In the genomic region with DNA sequence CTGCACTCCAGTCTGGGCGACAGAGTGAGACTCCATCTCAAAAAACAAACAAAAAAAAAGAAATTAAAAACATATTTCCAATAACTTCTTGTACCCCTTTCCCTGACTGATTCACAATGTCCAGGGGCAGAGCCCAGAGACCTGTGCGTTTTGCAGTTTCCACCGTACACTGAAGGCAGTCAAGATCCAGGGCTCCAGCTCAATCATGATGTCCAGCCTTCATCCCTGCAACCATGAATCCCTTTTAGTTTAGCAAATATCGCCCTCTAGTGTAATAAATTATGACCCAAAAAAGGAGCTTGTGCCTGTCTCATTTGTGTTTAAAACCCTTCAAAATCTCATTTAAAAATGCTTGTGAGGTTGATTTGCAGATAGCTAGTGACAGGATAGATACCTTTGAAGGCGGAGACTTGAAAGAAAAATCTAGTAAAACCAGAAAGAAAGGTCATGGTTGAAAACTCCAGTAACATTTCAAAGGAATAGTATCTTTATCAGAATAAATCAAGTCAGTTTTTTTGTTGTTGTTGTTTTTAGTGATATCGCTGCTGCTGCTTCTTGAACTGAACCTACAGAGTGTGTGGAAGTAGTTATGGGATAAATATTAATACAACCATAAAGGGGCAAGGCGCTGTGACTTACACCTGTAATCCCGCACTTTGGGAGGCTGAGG, we compare ENCODE assay signal across 8 cellular contexts. TPM values are rescaled to one million over a fixed set of nuclear protein-coding genes. Genes with fewer than 3 reads are reported as not detected.
DNase-seq lines count a peak whose midpoint lies in the region; ATAC-seq and TF ChIP-seq lines count a peak whose summit lies in the region.

No MANE protein-coding gene starts in this region.

- no peaks in the 10 kb centered on the region for H3K9me3 Mint-ChIP-seq in activated T-cell treated with anti-CD3 and anti-CD28 coated beads, Interleukin-2, amount 50 U/mL, for 72 hours

- peaks cover 6% of the 10 kb centered on the region; the same call in 1 of the 2 replicates for H4K20me1 ChIP-seq in OCI-LY7 (ENCODE audit: insufficient read depth, low read length)

- no peak for ATAC-seq in activated T-cell treated with anti-CD3 and anti-CD28 coated beads, Interleukin-2, amount 50 U/mL, for 72 hours (replicated peaks in 1 of 2)
- ATAC-seq in mucosa of descending colon (no peak), GM21576 (IDR thresholded peaks at IDR 0.05; ENCODE audit: unreplicated experiment) (no peak), GM19467 (IDR thresholded peaks at IDR 0.05; ENCODE audit: unreplicated experiment) (no peak)

- H3K4me1 ChIP-seq in OCI-LY7 (ENCODE audit: insufficient read depth, low read length, poor library complexity, severe bottlenecking) (peaks cover 37% of the 10 kb centered on the region), mucosa of descending colon (ENCODE audit: low read depth) (peaks cover 8% of the 10 kb centered on the region)

- intact Hi-C loops in OCI-LY7 (cut with micrococcal nuclease; ENCODE audit: unreplicated experiment), result loop anchor here (1.0 to 5.0 kb wide), 4 partner anchors 70 to 216 kb away; a partner anchor contains a TSS
- intact Hi-C loops in mucosa of descending colon (cut with DNase I, micrococcal nuclease), result loop anchor here (2.0 to 10.0 kb wide), 4 partner anchors 69 to 219 kb away; a partner anchor contains a TSS

- no peak overlapping the region for H3K27ac ChIP-seq in OCI-LY7 (ENCODE audit: low read depth, low read length, poor library complexity, severe bottlenecking)

- peaks cover 10% of the 10 kb centered on the region for H3K79me2 ChIP-seq in OCI-LY7 (ENCODE audit: insufficient read depth, low read depth, low read length)

- no peak overlapping the region for H3K4me3 Mint-ChIP-seq in activated T-cell treated with anti-CD3 and anti-CD28 coated beads, Interleukin-2, amount 50 U/mL, for 72 hours

- peak in 1 of 2 donors; percentile 25 for DNase-seq in activated T-cell treated with anti-CD3 and anti-CD28 coated beads, Interleukin-2, amount 50 U/mL, for 72 hours
- DNase-seq in activated T-cell treated with anti-CD3 and anti-CD28 coated beads for 4 hours (no peak), OCI-LY7 (ENCODE audit: low spot score) (peak; percentile 87), choroid plexus epithelial cell (ENCODE audit: low read depth) (peak; percentile 87), mucosa of descending colon (peak in 1 of 3 donors; percentile 42)

- H2AFZ ChIP-seq in OCI-LY7 (ENCODE audit: low read length), result no peak overlapping the region

- peaks cover 23% of the 10 kb centered on the region for H3K4me1 Mint-ChIP-seq in activated T-cell treated with anti-CD3 and anti-CD28 coated beads, Interleukin-2, amount 50 U/mL, for 72 hours (ENCODE audit: low read depth)

- H3K9me3 ChIP-seq in OCI-LY7 (ENCODE audit: low read length) (no peaks in the 10 kb centered on the region), mucosa of descending colon (no peaks in the 10 kb centered on the region)

- no TSS peak for BruUV-seq in OCI-LY7 (replicated peaks; lab: Mats Ljungman, UMichigan)

- H3K36me3 Mint-ChIP-seq in activated T-cell treated with anti-CD3 and anti-CD28 coated beads, Interleukin-2, amount 50 U/mL, for 72 hours (ENCODE audit: insufficient read depth in 2 of 2), result peaks cover 0 to 4% of the 10 kb centered on the region in 2 donors

- no peaks in the 10 kb centered on the region for H3K27me3 Mint-ChIP-seq in activated T-cell treated with anti-CD3 and anti-CD28 coated beads, Interleukin-2, amount 50 U/mL, for 72 hours (ENCODE audit: low read depth)

- H3K4me2 ChIP-seq in OCI-LY7 (ENCODE audit: low read length), result no peak overlapping the region

- H3K9me2 ChIP-seq in OCI-LY7 (ENCODE audit: insufficient read depth, low read length), result no peaks in the 10 kb centered on the region

- H3K36me3 ChIP-seq in OCI-LY7 (ENCODE audit: insufficient read depth, low read length), result no peaks in the 10 kb centered on the region
- no peaks in the 10 kb centered on the region for H3K36me3 ChIP-seq in mucosa of descending colon (ENCODE audit: low read depth)

- H3K4me3 ChIP-seq in OCI-LY7 (ENCODE audit: low read depth, low read length, poor library complexity, severe bottlenecking) (no peak overlapping the region), choroid plexus epithelial cell (ENCODE audit: low read depth, low read length) (no peak overlapping the region), mucosa of descending colon (no peak overlapping the region)

- POLR2A ChIA-PET in OCI-LY7 (lab: Charles Lee), result interaction anchor here (0.7 to 5.5 kb wide), 12 partner anchors 12 to 169 kb away, joined by 3 to 48 read pairs (median 4); a partner anchor contains a TSS

- TF ChIP-seq CTCF in LNCAP (IDR thresholded peaks at IDR 0.05), result peak; percentile 65
- peak; percentile 91 for TF ChIP-seq CTCF in OCI-LY7 (conservative IDR thresholded peaks at IDR 0.05; ENCODE audit: low read length)
- peak; percentile 70 for TF ChIP-seq CTCF in choroid plexus epithelial cell (conservative IDR thresholded peaks at IDR 0.05; ENCODE audit: low read depth, low read length)
- TF ChIP-seq CTCF in mucosa of descending colon (IDR thresholded peaks at IDR 0.05), result peak; percentile 31

- CTCF ChIA-PET in OCI-LY7 (lab: Charles Lee; ENCODE audit: unreplicated experiment), result interaction anchor here (0.5 to 5.0 kb wide), 16 partner anchors 30 to 256 kb away, joined by 3 to 46 read pairs (median 4); no protein-coding TSS in a partner anchor

- peak overlapping the region; percentile 22 for H3K27ac Mint-ChIP-seq in activated T-cell treated with anti-CD3 and anti-CD28 coated beads, Interleukin-2, amount 50 U/mL, for 72 hours

RNA-seq across cellular contexts. Expression of a gene that starts 3.7 kb away (rescaled TPM):
- 10 to 100 TPM; 58.1 to 98.3 TPM for total RNA-seq in activated T-cell treated with anti-CD3 and anti-CD28 coated beads, Interleukin-2, amount 50 U/mL, for 72 hours
- 14.7 and 22.0 TPM in 2 replicates for total RNA-seq in OCI-LY7 (2014; rRNA removed; shearing (Covaris generic))
- total RNA-seq in OCI-LY7 (2022) (65.6 and 70.3 TPM in 2 replicates), mucosa of descending colon (10 to 100 TPM; 18.4 to 27.1 (median 21.7) TPM)

Comparison
In these comparisons a context has a peak if more than half of its experiments do, and no peak if none do; other contexts are left out.
1. CTCF ChIP-seq: peak in every context shown above with its lines; median percentile 91 in OCI-LY7; 70 in choroid plexus epithelial cell; 65 in LNCAP; 31 in mucosa of descending colon.